ENCODE assay signal across 28 cellular contexts in genomic region chr16:2937170-2937569, GRCh38. TPM values are rescaled to one million over a fixed set of nuclear protein-coding genes. Genes with fewer than 3 reads are reported as not detected.
"Had no signal": no experiment of that assay in that cellular context is flagged by ENCODE, and none has a peak within 500 bp of the region (broad histone marks: within the 10 kb centered on the region; RNA-seq: fewer than 3 reads in every experiment).

No MANE protein-coding gene starts in this region.

- H3K27me3 ChIP-seq: colonic mucosa, esophagus squamous epithelium, neutrophil, sigmoid colon, stomach, thyroid gland had no signal

- FAIRE-seq: endothelial cell of umbilical vein had no signal

- DNase-seq: colonic mucosa; effector memory CD4-positive, alpha-beta T cell; esophagus squamous epithelium; foreskin melanocyte; glutamatergic neuron; immature natural killer cell; islet precursor cell; natural killer cell; psoas muscle; right cardiac atrium; stimulated activated CD4-positive, alpha-beta T cell treated with anti-CD3 and anti-CD28 coated beads, Interleukin-2, amount 100 ng/mL, for 24 hours; stimulated activated CD4-positive, alpha-beta T cell treated with anti-CD3 and anti-CD28 coated beads, Interleukin-4, amount 100 ng/mL, for 24 hours; stimulated activated naive CD4-positive, alpha-beta T cell treated with Interleukin-2 at 50 U/mL for 16 hours; stomach; thyroid gland; trophoblast cell had no signal

- H3K9ac ChIP-seq: parathyroid adenoma had no signal

- H3K9me3 ChIP-seq: colonic mucosa, esophagus squamous epithelium, neutrophil, psoas muscle, sigmoid colon, stomach, thyroid gland had no signal

- H3K4me1 ChIP-seq: colonic mucosa, esophagus squamous epithelium, parathyroid adenoma, psoas muscle, sigmoid colon, stomach, thyroid gland had no signal

- H3K27ac ChIP-seq: colonic mucosa, esophagus squamous epithelium, neutrophil, parathyroid adenoma, psoas muscle, sigmoid colon, stomach, thyroid gland had no signal

- H3K4me3 ChIP-seq: colonic mucosa, esophagus squamous epithelium, lung, psoas muscle, sigmoid colon, stomach, thyroid gland had no signal

- H2AFZ ChIP-seq: parathyroid adenoma had no signal

- ATAC-seq: natural killer cell; psoas muscle; stimulated activated effector memory CD8-positive, alpha-beta T cell treated with anti-CD3 and anti-CD28 coated beads, Interleukin-12 subunit alpha, Interleukin-12 subunit beta, amount 100 ng/mL, for 72 hours had no signal

RNA-seq across cellular contexts. Expression of gene KREMEN2, which starts 26.9 kb away (rescaled TPM):
- total RNA-seq: chondrocyte, endothelial cell of umbilical vein, liver, mononuclear cell, omental fat pad, psoas muscle, right cardiac atrium, sigmoid colon, subcutaneous adipose tissue, thyroid gland had no signal
- polyA plus RNA-seq: endothelial cell of umbilical vein, immature natural killer cell, liver, right cardiac atrium, urinary bladder had no signal
